In the genomic region with DNA sequence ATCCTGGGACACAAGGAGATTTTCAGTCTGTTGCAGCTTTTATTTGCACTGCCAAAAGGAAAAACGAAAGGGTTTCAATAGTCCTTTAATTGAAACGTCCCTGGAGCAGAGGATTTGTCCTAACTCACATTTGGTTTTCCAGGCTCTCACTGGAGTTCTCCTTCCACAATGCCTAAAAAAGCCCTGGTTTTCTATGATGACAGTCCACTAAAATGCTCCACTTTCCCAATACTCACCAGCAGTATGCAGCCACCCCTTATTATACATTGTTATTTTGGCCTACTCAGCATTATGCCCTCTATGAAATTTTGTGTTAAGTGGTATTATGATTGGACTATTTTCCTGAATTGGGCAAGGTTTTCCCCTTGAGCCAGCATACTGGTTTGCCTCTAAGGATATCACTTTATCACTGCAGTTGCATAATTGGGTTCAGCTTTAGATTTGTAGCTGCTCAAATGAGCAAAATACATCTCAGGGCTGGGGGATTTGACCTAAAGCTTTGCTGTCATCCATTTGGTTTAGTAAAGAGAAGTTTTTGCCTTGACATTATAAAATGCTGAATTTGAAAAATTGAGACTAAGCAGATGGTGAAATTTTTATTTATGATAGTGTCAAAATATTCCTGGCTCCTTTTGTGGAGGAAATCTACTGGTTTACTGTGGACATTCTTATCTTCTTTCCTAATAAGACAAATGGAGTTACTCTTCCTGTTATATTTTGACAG, we compare ENCODE assay signal across 17 cellular contexts.
DNase-seq lines count a peak whose midpoint lies in the region; TF ChIP-seq lines count a peak whose summit lies in the region.
"Had no signal": no experiment of that assay in that cellular context is flagged by ENCODE, and none has a peak within 500 bp of the region (broad histone marks: within the 10 kb centered on the region; RNA-seq: fewer than 3 reads in every experiment).

No MANE protein-coding gene starts in this region.

- H3K14ac ChIP-seq in mesenchymal stem cell (ENCODE audit: low read length in 2 of 2) = no peak overlapping the region

- H4K91ac ChIP-seq in mesenchymal stem cell (ENCODE audit: low read length) = no peak overlapping the region

- intact Hi-C loops in uterus (cut with DNase I; ENCODE audit: low total_unique reads) = no loop called here

- no peak overlapping the region for H2BK5ac ChIP-seq in mesenchymal stem cell (ENCODE audit: low read depth, low read length, poor library complexity, severe bottlenecking)

- WGBS in mesenchymal stem cell = 78% methylated on average over 2 of the region's 2 CpGs

- H2BK12ac ChIP-seq in mesenchymal stem cell (ENCODE audit: low read length in 2 of 2) = no peak overlapping the region

- H2AK5ac ChIP-seq in mesenchymal stem cell (ENCODE audit: low read length, severe bottlenecking) = no peak overlapping the region

- H3K23ac ChIP-seq in mesenchymal stem cell (ENCODE audit: low read length in 2 of 2) = no peak overlapping the region

- H3K4ac ChIP-seq in mesenchymal stem cell (ENCODE audit: low read depth in 1 of 2, low read length in 2 of 2) = no peak overlapping the region

- no peak overlapping the region for H2AFZ ChIP-seq in fibroblast of lung (ENCODE audit: low read length)
- H2AFZ ChIP-seq in mesenchymal stem cell (ENCODE audit: low read depth, low read length) = no peak overlapping the region

- H2BK120ac ChIP-seq in mesenchymal stem cell (ENCODE audit: low read depth, low read length) = no peak overlapping the region

- H3K4me2 ChIP-seq in fibroblast of lung (ENCODE audit: extremely low read depth, insufficient read depth, low read length) = no peak overlapping the region
- H3K4me2 ChIP-seq in mesenchymal stem cell (ENCODE audit: low read length, poor library complexity, severe bottlenecking) = no peak overlapping the region

- TF ChIP-seq CTCF in fibroblast of lung (conservative IDR thresholded peaks at IDR 0.05 in 1 of 2, IDR thresholded peaks at IDR 0.05 in 1 of 2; ENCODE audit: low read depth in 1 of 2, low read length in 2 of 2) (no peak), uterus (IDR thresholded peaks at IDR 0.05) (no peak)

- H3K27me3 ChIP-seq in fibroblast of lung (ENCODE audit: control insufficient read depth, insufficient read depth, low read length) (no peaks in the 10 kb centered on the region), mesenchymal stem cell (ENCODE audit: control insufficient read depth in 1 of 2, insufficient read depth in 1 of 2, low read length in 2 of 2) (no peaks in the 10 kb centered on the region), uterus (no peaks in the 10 kb centered on the region)

- H4K20me1 ChIP-seq in fibroblast of lung (ENCODE audit: control insufficient read depth, extremely low read depth, insufficient read depth, low read length) = no peaks in the 10 kb centered on the region

- H3K79me1 ChIP-seq in mesenchymal stem cell (replicated peaks; ENCODE audit: low read length, poor library complexity, severe bottlenecking) = no peaks in the 10 kb centered on the region

- H3K4me1 ChIP-seq in fibroblast of lung (ENCODE audit: control insufficient read depth, extremely low read depth, insufficient read depth, low read length) (no peaks in the 10 kb centered on the region), mesenchymal stem cell (ENCODE audit: control insufficient read depth, insufficient read depth, low read depth, low read length) (no peaks in the 10 kb centered on the region), uterus (peaks cover 0 to 7% of the 10 kb centered on the region in 2 donors)

- no peak overlapping the region for H3K9ac ChIP-seq in fibroblast of lung (ENCODE audit: insufficient read depth, low read length)
- peak overlapping the region; percentile 42 for H3K9ac ChIP-seq in mesenchymal stem cell (ENCODE audit: low read length)

- DNase-seq in SK-N-DZ (ENCODE audit: low spot score) (peak; percentile 91), fibroblast of lung (ENCODE audit: low read depth in 2 of 2) (peak; percentile 11 to 32), mesenchymal stem cell (peak; percentile 38), uterus (no peak), NCI-H128 (lab: John Stamatoyannopoulos, UW; ENCODE audit: unreplicated experiment) (no peak), mucosa of gallbladder (ENCODE audit: low spot score) (no peak)
- DNase-seq in activated CD4-positive, CD25-positive, alpha-beta regulatory T cell treated with anti-CD3 and anti-CD28 coated beads, Interleukin-2, amount 50 U/mL, for 72 hours = no peak
- DNase-seq: activated CD4-positive, alpha-beta T cell treated with anti-CD3 and anti-CD28 coated beads, Interleukin-2, amount 10 ng/mL, durations not matched to agents 7 days and 5 days; activated T-cell treated with anti-CD3 and anti-CD28 coated beads, Interleukin-2, amount 50 U/mL, for 1 hour; central memory CD4-positive, alpha-beta T cell; endodermal cell; NCI-H1048; NCI-H2171; nephron progenitor cell; SHP77 treated with DMSO at 0.1 percent for 48 hours; stimulated activated naive CD4-positive, alpha-beta T cell treated with Interleukin-2 at 50 U/mL for 16 hours had no signal

- no peaks in the 10 kb centered on the region for H3K79me2 ChIP-seq in fibroblast of lung (ENCODE audit: control insufficient read depth, insufficient read depth, low read length)

- H3K27ac ChIP-seq in fibroblast of lung (ENCODE audit: insufficient read depth, low read length) = no peak overlapping the region
- H3K27ac ChIP-seq in mesenchymal stem cell (ENCODE audit: low read length, poor library complexity, severe bottlenecking) = no peak overlapping the region
- peak overlapping the region; percentile 69 for H3K27ac ChIP-seq in uterus
- H3K27ac ChIP-seq: C4-2B had no signal

- H3K36me3 ChIP-seq in fibroblast of lung (ENCODE audit: control insufficient read depth, insufficient read depth, low read length) = no peaks in the 10 kb centered on the region
- no peaks in the 10 kb centered on the region for H3K36me3 ChIP-seq in mesenchymal stem cell (ENCODE audit: control insufficient read depth in 1 of 2, insufficient read depth in 2 of 2, low read depth in 1 of 2, low read length in 2 of 2)
- no peaks in the 10 kb centered on the region for H3K36me3 ChIP-seq in uterus

- H4K8ac ChIP-seq in mesenchymal stem cell (ENCODE audit: low read length) = no peak overlapping the region

- H3K9me3 ChIP-seq in fibroblast of lung (ENCODE audit: control insufficient read depth, insufficient read depth, low read depth, low read length) (no peaks in the 10 kb centered on the region), mesenchymal stem cell (ENCODE audit: control insufficient read depth, low read length) (no peaks in the 10 kb centered on the region), uterus (no peaks in the 10 kb centered on the region)

- H3K4me3 ChIP-seq in fibroblast of lung (replicated peaks in 1 of 4; ENCODE audit: control extremely low read depth in 1 of 4, insufficient read depth in 1 of 4, low read depth in 3 of 4, low read length in 4 of 4) (no peak overlapping the region), mesenchymal stem cell (ENCODE audit: insufficient read depth in 1 of 2, low read depth in 1 of 2, low read length in 2 of 2) (no peak overlapping the region), uterus (no peak overlapping the region)

- H3K18ac ChIP-seq in mesenchymal stem cell (ENCODE audit: low read depth in 1 of 2, low read length in 2 of 2) = no peak overlapping the region

- no peak overlapping the region for H2BK15ac ChIP-seq in mesenchymal stem cell (ENCODE audit: low read depth, poor library complexity, severe bottlenecking)

- no peak for TF ChIP-seq POLR2A in uterus (IDR thresholded peaks at IDR 0.05)

Comparison
In these comparisons a context has a peak if more than half of its experiments do, and no peak if none do; other contexts are left out.
1. DNase-seq: peak in SK-N-DZ (single experiment), fibroblast of lung (2 of 2) and mesenchymal stem cell (single experiment); none in uterus (0 of 2), activated CD4-positive, CD25-positive, alpha-beta regulatory T cell treated with anti-CD3 and anti-CD28 coated beads, Interleukin-2, amount 50 U/mL, for 72 hours (single experiment), NCI-H128 (single experiment) and mucosa of gallbladder (single experiment).
2. H3K27ac ChIP-seq: peak in uterus (2 of 2); none in fibroblast of lung (single experiment) and mesenchymal stem cell (single experiment).